1 cellular context compared by ENCODE assay signal in the genomic region with DNA sequence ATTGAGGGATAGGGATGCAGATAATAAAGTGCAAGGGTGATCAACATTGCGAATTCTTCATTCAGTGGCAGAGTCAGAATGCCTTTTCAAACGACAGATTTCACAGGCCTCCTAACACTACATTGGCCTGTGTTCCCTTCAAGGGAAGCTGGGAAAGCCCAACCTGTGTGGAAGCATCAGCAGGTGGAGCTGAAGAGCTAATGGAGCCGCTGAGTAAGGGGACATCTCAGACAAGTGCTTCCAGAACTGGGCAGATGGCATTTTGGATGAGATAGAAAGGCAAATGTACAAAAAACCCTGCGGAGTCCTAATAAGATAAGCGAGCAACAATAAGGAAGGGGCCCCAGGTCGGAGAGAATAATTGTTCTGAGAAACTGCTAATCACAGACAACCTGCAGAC.
TF ChIP-seq lines count a peak whose summit lies in the region.

No MANE protein-coding gene starts in this region.

TF ChIP-seq in H1, 55 proteins besides CTCF, POLR2A, EP300 and RAD21 (continued from another document):
- TF ChIP-seq, protein P1, sequence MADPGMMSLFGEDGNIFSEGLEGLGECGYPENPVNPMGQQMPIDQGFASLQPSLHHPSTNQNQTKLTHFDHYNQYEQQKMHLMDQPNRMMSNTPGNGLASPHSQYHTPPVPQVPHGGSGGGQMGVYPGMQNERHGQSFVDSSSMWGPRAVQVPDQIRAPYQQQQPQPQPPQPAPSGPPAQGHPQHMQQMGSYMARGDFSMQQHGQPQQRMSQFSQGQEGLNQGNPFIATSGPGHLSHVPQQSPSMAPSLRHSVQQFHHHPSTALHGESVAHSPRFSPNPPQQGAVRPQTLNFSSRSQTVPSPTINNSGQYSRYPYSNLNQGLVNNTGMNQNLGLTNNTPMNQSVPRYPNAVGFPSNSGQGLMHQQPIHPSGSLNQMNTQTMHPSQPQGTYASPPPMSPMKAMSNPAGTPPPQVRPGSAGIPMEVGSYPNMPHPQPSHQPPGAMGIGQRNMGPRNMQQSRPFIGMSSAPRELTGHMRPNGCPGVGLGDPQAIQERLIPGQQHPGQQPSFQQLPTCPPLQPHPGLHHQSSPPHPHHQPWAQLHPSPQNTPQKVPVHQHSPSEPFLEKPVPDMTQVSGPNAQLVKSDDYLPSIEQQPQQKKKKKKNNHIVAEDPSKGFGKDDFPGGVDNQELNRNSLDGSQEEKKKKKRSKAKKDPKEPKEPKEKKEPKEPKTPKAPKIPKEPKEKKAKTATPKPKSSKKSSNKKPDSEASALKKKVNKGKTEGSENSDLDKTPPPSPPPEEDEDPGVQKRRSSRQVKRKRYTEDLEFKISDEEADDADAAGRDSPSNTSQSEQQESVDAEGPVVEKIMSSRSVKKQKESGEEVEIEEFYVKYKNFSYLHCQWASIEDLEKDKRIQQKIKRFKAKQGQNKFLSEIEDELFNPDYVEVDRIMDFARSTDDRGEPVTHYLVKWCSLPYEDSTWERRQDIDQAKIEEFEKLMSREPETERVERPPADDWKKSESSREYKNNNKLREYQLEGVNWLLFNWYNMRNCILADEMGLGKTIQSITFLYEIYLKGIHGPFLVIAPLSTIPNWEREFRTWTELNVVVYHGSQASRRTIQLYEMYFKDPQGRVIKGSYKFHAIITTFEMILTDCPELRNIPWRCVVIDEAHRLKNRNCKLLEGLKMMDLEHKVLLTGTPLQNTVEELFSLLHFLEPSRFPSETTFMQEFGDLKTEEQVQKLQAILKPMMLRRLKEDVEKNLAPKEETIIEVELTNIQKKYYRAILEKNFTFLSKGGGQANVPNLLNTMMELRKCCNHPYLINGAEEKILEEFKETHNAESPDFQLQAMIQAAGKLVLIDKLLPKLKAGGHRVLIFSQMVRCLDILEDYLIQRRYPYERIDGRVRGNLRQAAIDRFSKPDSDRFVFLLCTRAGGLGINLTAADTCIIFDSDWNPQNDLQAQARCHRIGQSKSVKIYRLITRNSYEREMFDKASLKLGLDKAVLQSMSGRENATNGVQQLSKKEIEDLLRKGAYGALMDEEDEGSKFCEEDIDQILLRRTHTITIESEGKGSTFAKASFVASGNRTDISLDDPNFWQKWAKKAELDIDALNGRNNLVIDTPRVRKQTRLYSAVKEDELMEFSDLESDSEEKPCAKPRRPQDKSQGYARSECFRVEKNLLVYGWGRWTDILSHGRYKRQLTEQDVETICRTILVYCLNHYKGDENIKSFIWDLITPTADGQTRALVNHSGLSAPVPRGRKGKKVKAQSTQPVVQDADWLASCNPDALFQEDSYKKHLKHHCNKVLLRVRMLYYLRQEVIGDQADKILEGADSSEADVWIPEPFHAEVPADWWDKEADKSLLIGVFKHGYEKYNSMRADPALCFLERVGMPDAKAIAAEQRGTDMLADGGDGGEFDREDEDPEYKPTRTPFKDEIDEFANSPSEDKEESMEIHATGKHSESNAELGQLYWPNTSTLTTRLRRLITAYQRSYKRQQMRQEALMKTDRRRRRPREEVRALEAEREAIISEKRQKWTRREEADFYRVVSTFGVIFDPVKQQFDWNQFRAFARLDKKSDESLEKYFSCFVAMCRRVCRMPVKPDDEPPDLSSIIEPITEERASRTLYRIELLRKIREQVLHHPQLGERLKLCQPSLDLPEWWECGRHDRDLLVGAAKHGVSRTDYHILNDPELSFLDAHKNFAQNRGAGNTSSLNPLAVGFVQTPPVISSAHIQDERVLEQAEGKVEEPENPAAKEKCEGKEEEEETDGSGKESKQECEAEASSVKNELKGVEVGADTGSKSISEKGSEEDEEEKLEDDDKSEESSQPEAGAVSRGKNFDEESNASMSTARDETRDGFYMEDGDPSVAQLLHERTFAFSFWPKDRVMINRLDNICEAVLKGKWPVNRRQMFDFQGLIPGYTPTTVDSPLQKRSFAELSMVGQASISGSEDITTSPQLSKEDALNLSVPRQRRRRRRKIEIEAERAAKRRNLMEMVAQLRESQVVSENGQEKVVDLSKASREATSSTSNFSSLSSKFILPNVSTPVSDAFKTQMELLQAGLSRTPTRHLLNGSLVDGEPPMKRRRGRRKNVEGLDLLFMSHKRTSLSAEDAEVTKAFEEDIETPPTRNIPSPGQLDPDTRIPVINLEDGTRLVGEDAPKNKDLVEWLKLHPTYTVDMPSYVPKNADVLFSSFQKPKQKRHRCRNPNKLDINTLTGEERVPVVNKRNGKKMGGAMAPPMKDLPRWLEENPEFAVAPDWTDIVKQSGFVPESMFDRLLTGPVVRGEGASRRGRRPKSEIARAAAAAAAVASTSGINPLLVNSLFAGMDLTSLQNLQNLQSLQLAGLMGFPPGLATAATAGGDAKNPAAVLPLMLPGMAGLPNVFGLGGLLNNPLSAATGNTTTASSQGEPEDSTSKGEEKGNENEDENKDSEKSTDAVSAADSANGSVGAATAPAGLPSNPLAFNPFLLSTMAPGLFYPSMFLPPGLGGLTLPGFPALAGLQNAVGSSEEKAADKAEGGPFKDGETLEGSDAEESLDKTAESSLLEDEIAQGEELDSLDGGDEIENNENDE (IDR thresholded peaks at IDR 0.05; ENCODE audit: insufficient replicate concordance, low read length), result no peak
- no peak for TF ChIP-seq NRF1 (IDR thresholded peaks at IDR 0.05; ENCODE audit: low read depth, low read length)
- TF ChIP-seq, protein P2, sequence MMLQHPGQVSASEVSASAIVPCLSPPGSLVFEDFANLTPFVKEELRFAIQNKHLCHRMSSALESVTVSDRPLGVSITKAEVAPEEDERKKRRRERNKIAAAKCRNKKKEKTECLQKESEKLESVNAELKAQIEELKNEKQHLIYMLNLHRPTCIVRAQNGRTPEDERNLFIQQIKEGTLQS (IDR thresholded peaks at IDR 0.05; ENCODE audit: insufficient read depth, low read depth, low read length), result no peak
- TF ChIP-seq RXRA (IDR thresholded peaks at IDR 0.05; ENCODE audit: insufficient read depth, low read depth, low read length), result no peak
- no peak for TF ChIP-seq CEBPB (IDR thresholded peaks at IDR 0.05; ENCODE audit: low read depth, low read length)
- TF ChIP-seq RBBP5 (IDR thresholded peaks at IDR 0.05; ENCODE audit: borderline replicate concordance, low read depth, low read length), result no peak
- TF ChIP-seq, protein P3, sequence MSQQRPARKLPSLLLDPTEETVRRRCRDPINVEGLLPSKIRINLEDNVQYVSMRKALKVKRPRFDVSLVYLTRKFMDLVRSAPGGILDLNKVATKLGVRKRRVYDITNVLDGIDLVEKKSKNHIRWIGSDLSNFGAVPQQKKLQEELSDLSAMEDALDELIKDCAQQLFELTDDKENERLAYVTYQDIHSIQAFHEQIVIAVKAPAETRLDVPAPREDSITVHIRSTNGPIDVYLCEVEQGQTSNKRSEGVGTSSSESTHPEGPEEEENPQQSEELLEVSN (IDR thresholded peaks at IDR 0.05), result no peak
- no peak for TF ChIP-seq SP1 (IDR thresholded peaks at IDR 0.05; ENCODE audit: low read depth, low read length)
- no peak for TF ChIP-seq SIRT6 (IDR thresholded peaks at IDR 0.05; ENCODE audit: low read length)
